8 cellular contexts compared by ENCODE assay signal in genomic region chr19:2236285-2237050, GRCh38. TPM values are rescaled to one million over a fixed set of nuclear protein-coding genes. Genes with fewer than 3 reads are reported as not detected.
DNase-seq lines count a peak whose midpoint lies in the region; ATAC-seq and TF ChIP-seq lines count a peak whose summit lies in the region.

PLEKHJ1 (minus strand) TSS chr19:2236329; CDS start chr19:2236248, 81 bp downstream.
SF3A2 (plus strand) TSS chr19:2236824; CDS start chr19:2243419, 6,595 bp downstream.

- H3K4me3 Mint-ChIP-seq in CD8-positive, alpha-beta T cell = peak within 1 kb of the TSS; percentile 97
- H3K4me3 Mint-ChIP-seq in activated CD4-positive, alpha-beta memory T cell treated with anti-CD3 and anti-CD28 coated beads for 36 hours = peak within 1 kb of the TSS; percentile 97

- no peaks in the 10 kb centered on the region for H3K9me3 Mint-ChIP-seq in CD8-positive, alpha-beta T cell
- no peaks in the 10 kb centered on the region for H3K9me3 Mint-ChIP-seq in activated CD4-positive, alpha-beta memory T cell treated with anti-CD3 and anti-CD28 coated beads for 36 hours

- no peaks in the 10 kb centered on the region for H3K27me3 ChIP-seq in CD8-positive, alpha-beta T cell (ENCODE audit: insufficient read depth, low read length)
- H3K27me3 ChIP-seq in dorsolateral prefrontal cortex (no peaks in the 10 kb centered on the region), liver (ENCODE audit: control insufficient read depth in 4 of 4, insufficient read depth in 4 of 4, low read length in 3 of 4) (no peaks in the 10 kb centered on the region)

- ATAC-seq in CD8-positive, alpha-beta T cell = peak; percentile 81
- ATAC-seq in GM19438 (IDR thresholded peaks at IDR 0.05; ENCODE audit: low read depth, unreplicated experiment) = peak; percentile 63

- peak within 1 kb of the TSS; percentile 78 to 86 for H3K9ac ChIP-seq in liver (ENCODE audit: low read depth in 1 of 2, low read length in 2 of 2)

- H3K4me1 Mint-ChIP-seq in CD8-positive, alpha-beta T cell (ENCODE audit: low read depth) = peaks cover 57% of the 10 kb centered on the region
- H3K4me1 Mint-ChIP-seq in activated CD4-positive, alpha-beta memory T cell treated with anti-CD3 and anti-CD28 coated beads for 36 hours (ENCODE audit: low read depth) = peaks cover 59% of the 10 kb centered on the region

- peak within 1 kb of the TSS; percentile 83 for H3K4me3 ChIP-seq in CD8-positive, alpha-beta T cell (ENCODE audit: low read depth, low read length)
- peak within 1 kb of the TSS; percentile 64 to 99 (median 94) for H3K4me3 ChIP-seq in dorsolateral prefrontal cortex
- peak within 1 kb of the TSS; percentile 83 to 98 (median 89) for H3K4me3 ChIP-seq in liver (ENCODE audit: low read depth in 1 of 3, low read length in 3 of 3)

- TF ChIP-seq CTCF in CD8-positive, alpha-beta T cell (IDR thresholded peaks at IDR 0.05) = peak; percentile 99
- TF ChIP-seq CTCF in dorsolateral prefrontal cortex (IDR thresholded peaks at IDR 0.05 in 54 of 56, conservative IDR thresholded peaks at IDR 0.05 in 2 of 56; ENCODE audit: low read depth in 1 of 56, partially characterized antibody in 56 of 56) (peak; percentile 86 to 100 (median 96)), liver (IDR thresholded peaks at IDR 0.05; ENCODE audit: low read depth, low read length, missing input control) (peak; percentile 100)

- WGBS in liver = under 1% methylated on average over 84 of the region's 84 CpGs

- H3K36me3 Mint-ChIP-seq in CD8-positive, alpha-beta T cell = peaks cover 45% of the 10 kb centered on the region
- peaks cover 55% of the 10 kb centered on the region for H3K36me3 Mint-ChIP-seq in activated CD4-positive, alpha-beta memory T cell treated with anti-CD3 and anti-CD28 coated beads for 36 hours

- CTCF ChIA-PET in CD8-positive, alpha-beta T cell (lab: Charles Lee) = interaction anchor here (0.7 to 5.8 kb wide), 10 partner anchors 19 to 160 kb away, joined by 3 to 86 read pairs (median 6); partner anchors contain the start of gene JSRP1
- CTCF ChIA-PET in activated CD4-positive, alpha-beta memory T cell treated with anti-CD3 and anti-CD28 coated beads for 36 hours (lab: Charles Lee) = interaction anchor here (0.6 to 7.8 kb wide), 6 partner anchors 24 to 105 kb away, joined by 3 to 58 read pairs (median 6); no protein-coding TSS in a partner anchor

- H3K27me3 Mint-ChIP-seq in CD8-positive, alpha-beta T cell (ENCODE audit: low read depth) = no peaks in the 10 kb centered on the region
- peaks cover 4% of the 10 kb centered on the region for H3K27me3 Mint-ChIP-seq in activated CD4-positive, alpha-beta memory T cell treated with anti-CD3 and anti-CD28 coated beads for 36 hours

- no peaks in the 10 kb centered on the region for H3K9me3 ChIP-seq in CD8-positive, alpha-beta T cell (ENCODE audit: low read length)
- no peaks in the 10 kb centered on the region for H3K9me3 ChIP-seq in liver (ENCODE audit: control insufficient read depth in 4 of 4, low read length in 3 of 4)

- H3K27ac ChIP-seq in CD8-positive, alpha-beta T cell (ENCODE audit: low read depth, low read length) = peak within 1 kb of the TSS; percentile 99
- peak within 1 kb of the TSS; percentile 97 to 100 (median 100) for H3K27ac ChIP-seq in dorsolateral prefrontal cortex
- peak within 1 kb of the TSS; percentile 97 to 100 for H3K27ac ChIP-seq in liver (ENCODE audit: low read depth in 1 of 2, low read length in 2 of 2)

- intact Hi-C loops in CD8-positive, alpha-beta T cell (cut with DNase I, micrococcal nuclease) = loop anchor here (1.0 to 10.0 kb wide), 21 partner anchors 17 to 547 kb away; partner anchors contain the start of genes AP3D1 (in 2 of the 2), DOT1L (in 2 of the 2), GADD45B (in 2 of the 2) and LSM7 (in 2 of the 2)
- intact Hi-C loops in activated CD4-positive, alpha-beta memory T cell treated with anti-CD3 and anti-CD28 coated beads for 36 hours (cut with micrococcal nuclease) = loop anchor here (1.0 to 5.0 kb wide), 8 partner anchors 22 to 191 kb away; partner anchors contain the start of genes AP3D1, DOT1L, LSM7 and SPPL2B
- intact Hi-C loops in dorsolateral prefrontal cortex (cut with DNase I) = loop anchor here (1.0 to 5.0 kb wide), 9 partner anchors 33 to 191 kb away; partner anchors contain the start of genes IZUMO4 (in 1 of the 2), LSM7 (in 1 of the 2), MOB3A (in 1 of the 2) and SPPL2B (in 1 of the 2)

- POLR2A ChIA-PET in CD8-positive, alpha-beta T cell (lab: Charles Lee) = interaction anchor here (0.7 to 4.2 kb wide), 10 partner anchors 15 to 240 kb away, joined by 3 to 45 read pairs (median 4); partner anchors contain the start of genes AMH, AP3D1, GADD45B and TIMM13
- POLR2A ChIA-PET in activated CD4-positive, alpha-beta memory T cell treated with anti-CD3 and anti-CD28 coated beads for 36 hours (lab: Charles Lee) = interaction anchor here (0.6 to 1.5 kb wide), 8 partner anchors 10 to 220 kb away, joined by 3 to 11 read pairs (median 4); partner anchors contain the start of gene LMNB2

- H3K4me1 ChIP-seq in CD8-positive, alpha-beta T cell (ENCODE audit: insufficient read depth, low read length) = peaks cover 57% of the 10 kb centered on the region
- peaks cover 21 to 54% (median 45%) of the 10 kb centered on the region in 4 donors for H3K4me1 ChIP-seq in liver (ENCODE audit: control insufficient read depth in 4 of 4, insufficient read depth in 4 of 4, low read length in 3 of 4)

- TF ChIP-seq RAD21 in liver (IDR thresholded peaks at IDR 0.05) = peak; percentile 95 to 96

- peak within 1 kb of the TSS; percentile 99 for H3K27ac Mint-ChIP-seq in CD8-positive, alpha-beta T cell
- peak within 1 kb of the TSS; percentile 95 for H3K27ac Mint-ChIP-seq in activated CD4-positive, alpha-beta memory T cell treated with anti-CD3 and anti-CD28 coated beads for 36 hours

- peak; percentile 96 to 100 (median 98) for DNase-seq in CD8-positive, alpha-beta T cell
- peak; percentile 97 for DNase-seq in HK-2 (ENCODE audit: unreplicated experiment)
- DNase-seq in NCI-H82 treated with DMSO at 0.1 percent for 48 hours (lab: John Stamatoyannopoulos, UW; ENCODE audit: unreplicated experiment) = peak; percentile 86
- peak; percentile 99 for DNase-seq in activated CD4-positive, alpha-beta memory T cell treated with anti-CD3 and anti-CD28 coated beads for 36 hours
- peak; percentile 85 to 95 (median 92) for DNase-seq in dorsolateral prefrontal cortex
- peak; percentile 98 for DNase-seq in stimulated activated CD4-positive, alpha-beta T cell treated with anti-CD3 and anti-CD28 coated beads, Interleukin-4, amount 100 ng/mL, for 24 hours

- H3K36me3 ChIP-seq in CD8-positive, alpha-beta T cell (ENCODE audit: insufficient read depth, low read length) = no peaks in the 10 kb centered on the region
- peaks cover 0 to 4% (median under 1%) of the 10 kb centered on the region in 4 donors for H3K36me3 ChIP-seq in liver (ENCODE audit: control insufficient read depth in 4 of 4, insufficient read depth in 3 of 4, low read depth in 1 of 4, low read length in 3 of 4)

TF ChIP-seq in liver, 16 proteins besides CTCF, POLR2A, EP300 and RAD21 (continues in another document):
- TF ChIP-seq SP1 (IDR thresholded peaks at IDR 0.05) (peak; percentile 46), MAX (IDR thresholded peaks at IDR 0.05) (peak; percentile 84), EGR1 (IDR thresholded peaks at IDR 0.05; ENCODE audit: low read depth in 2 of 2) (peak; percentile 85 to 94), HNF4G (IDR thresholded peaks at IDR 0.05) (no peak), HNF4A (conservative IDR thresholded peaks at IDR 0.05) (peak; percentile 24 to 27), TAF1 (conservative IDR thresholded peaks at IDR 0.05) (no peak), ZBTB33 (IDR thresholded peaks at IDR 0.05) (peak; percentile 56), RXRA (IDR thresholded peaks at IDR 0.05) (peak in 1 of 2 donors; percentile 34), FOXA2 (IDR thresholded peaks at IDR 0.05) (peak; percentile 21), JUND (IDR thresholded peaks at IDR 0.05) (peak; percentile 90 to 96)

RNA-seq across cellular contexts. Expression of gene PLEKHJ1, which starts in this region (rescaled TPM):
- 10 to 100 TPM; 25.9 to 26.1 TPM for total RNA-seq in CD8-positive, alpha-beta T cell
- 10 to 100 TPM; 60.8 to 64.0 TPM for total RNA-seq in activated CD4-positive, alpha-beta memory T cell treated with anti-CD3 and anti-CD28 coated beads for 36 hours
- 10 to 100 TPM; 32.8 to 66.7 (median 46.1) TPM for total RNA-seq in dorsolateral prefrontal cortex
- 10 to 100 TPM; 22.2 to 44.5 TPM for total RNA-seq in liver
- 10 to 100 TPM; 36.5 to 37.4 TPM for polyA plus RNA-seq in liver

RNA-seq across cellular contexts. Expression of gene SF3A2, which starts in this region (rescaled TPM):
- total RNA-seq in CD8-positive, alpha-beta T cell = 100 to 1,000 TPM; 164 to 167 TPM
- 100 to 1,000 TPM; 123 to 134 TPM for total RNA-seq in activated CD4-positive, alpha-beta memory T cell treated with anti-CD3 and anti-CD28 coated beads for 36 hours
- total RNA-seq in dorsolateral prefrontal cortex (10 to 100 TPM; 27.0 to 68.4 (median 48.2) TPM), liver (10 to 100 TPM; 12.9 to 32.0 TPM)
- polyA plus RNA-seq in liver = 10 to 100 TPM in 1 of 2 donors, 1 to 10 TPM in 1; 2.2 to 13.5 TPM

Comparison
In these comparisons a context has a peak if more than half of its experiments do, and no peak if none do; other contexts are left out.
1. Peak in every context shown above with its lines: DNase-seq, ATAC-seq, H3K4me3 ChIP-seq and H3K27ac ChIP-seq.